In the genomic region with DNA sequence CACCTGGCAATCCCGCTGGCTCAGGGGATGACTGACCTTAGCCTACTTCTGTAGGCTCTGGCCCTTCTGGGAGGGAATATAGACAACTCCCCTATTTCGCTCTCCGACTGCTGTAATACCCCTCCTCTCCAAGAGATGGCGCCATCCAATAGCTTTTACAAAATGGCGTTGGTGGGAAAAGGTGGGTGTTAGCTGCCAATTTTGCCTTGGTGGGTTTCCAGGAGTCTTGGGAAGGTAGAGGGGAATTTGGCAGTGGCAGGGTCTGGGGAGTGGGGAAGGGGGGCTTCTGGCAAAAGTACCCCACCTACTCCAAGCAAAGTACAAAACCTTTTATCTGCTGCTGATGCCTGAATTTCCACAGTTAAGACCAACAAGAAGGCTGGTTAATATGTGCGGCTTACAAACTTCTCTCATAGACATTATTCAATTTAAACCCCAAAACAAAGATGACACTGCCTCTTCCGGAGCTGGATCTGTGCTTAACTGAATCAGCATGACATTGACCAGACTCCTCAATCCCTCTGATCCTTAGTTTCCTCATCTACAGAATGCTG, we compare ENCODE assay signal across 9 cellular contexts.
DNase-seq lines count a peak whose midpoint lies in the region; ATAC-seq and TF ChIP-seq lines count a peak whose summit lies in the region.
"Had no signal": no experiment of that assay in that cellular context is flagged by ENCODE, and none has a peak within 500 bp of the region (broad histone marks: within the 10 kb centered on the region; RNA-seq: fewer than 3 reads in every experiment).

No MANE protein-coding gene starts in this region.

- H3K27ac ChIP-seq in esophagus squamous epithelium: no peak overlapping the region
- H3K27ac ChIP-seq in neutrophil: no peak overlapping the region

- TF ChIP-seq CTCF in esophagus squamous epithelium (IDR thresholded peaks at IDR 0.05) (peak; percentile 15 to 75 (median 58)), neutrophil (IDR thresholded peaks at IDR 0.05) (peak; percentile 45)

- ATAC-seq in HG03457 (IDR thresholded peaks at IDR 0.05; ENCODE audit: unreplicated experiment): no peak
- ATAC-seq in GM18873 (IDR thresholded peaks at IDR 0.05; ENCODE audit: low FRiP score, unreplicated experiment): no peak
- ATAC-seq: activated naive CD4-positive, alpha-beta T cell treated with anti-CD3 and anti-CD28 coated beads, Interleukin-2, amount 50 U/mL, for 72 hours had no signal

- 39 to 40% methylated on average over 3 to 6 of the region's 7 CpGs for WGBS in esophagus squamous epithelium, 2 donors

- H3K9me3 ChIP-seq in esophagus squamous epithelium (no peaks in the 10 kb centered on the region), neutrophil (no peaks in the 10 kb centered on the region)

- intact Hi-C loops in esophagus squamous epithelium (cut with DNase I): loop anchor here (5.0 kb wide), 1 partner anchor 159 kb away; no protein-coding TSS in a partner anchor

- H3K4me3 ChIP-seq in esophagus squamous epithelium (no peak overlapping the region), neutrophil (ENCODE audit: low read depth in 1 of 2, low read length in 1 of 2) (no peak overlapping the region)

- H3K4me1 ChIP-seq in esophagus squamous epithelium: no peaks in the 10 kb centered on the region
- no peaks in the 10 kb centered on the region for H3K4me1 ChIP-seq in neutrophil (ENCODE audit: control insufficient read depth in 1 of 2, insufficient read depth in 1 of 2, low read depth in 1 of 2, low read length in 1 of 2)

- no peaks in the 10 kb centered on the region for H3K27me3 ChIP-seq in esophagus squamous epithelium
- no peaks in the 10 kb centered on the region for H3K27me3 ChIP-seq in neutrophil

- TF ChIP-seq POLR2A in esophagus squamous epithelium (IDR thresholded peaks at IDR 0.05): no peak

- H3K36me3 ChIP-seq in esophagus squamous epithelium: no peaks in the 10 kb centered on the region
- H3K36me3 ChIP-seq in neutrophil: no peaks in the 10 kb centered on the region

- DNase-seq in NCI-H1436 (lab: John Stamatoyannopoulos, UW) (peak; percentile 16), NCI-H1436 treated with DMSO at 0.1 percent for 48 hours (lab: John Stamatoyannopoulos, UW) (no peak), HS-27A (ENCODE audit: low read depth) (peak; percentile 52), SK-N-DZ (ENCODE audit: low spot score) (peak; percentile 55), esophagus squamous epithelium (lab: John Stamatoyannopoulos, UW) (no peak)

Comparison
In these comparisons a context has a peak if more than half of its experiments do, and no peak if none do; other contexts are left out.
1. DNase-seq: peak in NCI-H1436 (single experiment), HS-27A (single experiment) and SK-N-DZ (single experiment); none in NCI-H1436 treated with DMSO at 0.1 percent for 48 hours (single experiment) and esophagus squamous epithelium (single experiment).